Comparison of ENCODE assay signal across 1 cellular context in genomic region chr18:22033085-22033484, GRCh38.
TF ChIP-seq lines count a peak whose summit lies in the region.

No MANE protein-coding gene starts in this region.

TF ChIP-seq in A549, 52 proteins besides CTCF, POLR2A, EP300 and RAD21 (continued from another document):
- no peak for TF ChIP-seq MAX (IDR thresholded peaks at IDR 0.05)
- no peak for TF ChIP-seq POLR2AphosphoS2 (conservative IDR thresholded peaks at IDR 0.05; ENCODE audit: low read length)
- no peak for TF ChIP-seq JUNB (IDR thresholded peaks at IDR 0.05)
